Comparison of ENCODE assay signal across 1 cellular context in the genomic region with DNA sequence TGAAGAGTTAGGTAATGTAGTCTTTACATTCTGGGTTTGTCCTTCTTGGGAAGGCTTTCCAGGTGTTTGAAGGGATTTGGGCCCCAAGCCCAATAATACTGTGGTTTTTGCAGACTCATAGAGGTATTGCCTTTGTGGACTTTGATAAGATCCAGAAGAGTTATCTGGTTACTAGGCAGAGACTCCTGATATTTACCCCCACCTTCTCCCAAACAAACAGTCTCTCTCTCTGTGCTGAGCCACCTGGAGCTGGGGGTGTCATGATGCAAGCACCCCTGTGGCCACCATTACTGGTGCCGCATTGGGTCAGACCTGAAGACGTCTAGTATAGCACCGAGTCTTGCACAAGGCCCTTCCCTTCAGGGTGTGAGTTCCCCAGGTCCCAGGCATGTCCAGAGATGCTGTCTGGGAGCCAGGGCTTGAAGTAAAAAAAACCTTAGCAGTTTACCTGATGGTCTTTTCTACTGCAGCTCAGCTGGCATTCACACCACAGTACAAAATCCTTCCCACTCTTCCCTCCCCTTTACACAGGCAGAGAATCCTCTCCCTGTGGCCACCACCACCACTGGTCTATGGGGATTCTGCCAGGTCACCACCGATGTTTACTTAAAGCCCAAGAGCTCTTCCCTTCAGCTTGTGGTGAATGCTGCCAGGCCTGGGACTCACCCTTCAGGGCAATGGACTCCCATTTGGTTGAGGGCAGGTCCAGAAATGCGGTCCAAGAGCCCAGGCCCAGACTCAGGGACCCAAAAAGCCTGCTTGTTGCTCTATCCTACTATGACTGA.
A peak's percentile ranks its signal among the peaks of the same experiment; 100 is the strongest.
TF ChIP-seq lines count a peak whose summit lies in the region.

No MANE protein-coding gene starts in this region.

TF ChIP-seq in HepG2, 621 proteins besides CTCF, POLR2A, EP300 and RAD21:
- peak; percentile 43; the same call in 1 of the 2 replicates for TF ChIP-seq RFX5 (IDR thresholded peaks at IDR 0.05; ENCODE audit: low read depth, low read length)
- no peak for TF ChIP-seq NFIB (CRISPR knock-in tag; IDR thresholded peaks at IDR 0.05; ENCODE audit: borderline replicate concordance)
- TF ChIP-seq ZNF460 (CRISPR knock-in tag; IDR thresholded peaks at IDR 0.05; ENCODE audit: borderline replicate concordance), result peak; percentile 67
- peak; percentile 64; the same call in 1 of the 2 replicates for TF ChIP-seq PATZ1 (CRISPR knock-in tag; IDR thresholded peaks at IDR 0.05)
- no peak for TF ChIP-seq FOXA1 (IDR thresholded peaks at IDR 0.05)
- TF ChIP-seq FOXA1 (CRISPR knock-in tag; IDR thresholded peaks at IDR 0.05), result 0 out of 2 replicates have a peak, but pooled peaks have one; percentile 43
- 0 out of 2 replicates have a peak, but pooled peaks have one; percentile 33 for TF ChIP-seq CEBPG (CRISPR knock-in tag; IDR thresholded peaks at IDR 0.05)
- no peak for TF ChIP-seq KDM3A (CRISPR knock-in tag; IDR thresholded peaks at IDR 0.05; ENCODE audit: low read depth)
- no peak for TF ChIP-seq FOSL2 (CRISPR knock-in tag; IDR thresholded peaks at IDR 0.05)
- TF ChIP-seq EHMT2 (IDR thresholded peaks at IDR 0.05; ENCODE audit: borderline replicate concordance, low read depth, low read length), result peak; percentile 48; the same call in 1 of the 2 replicates
TF ChIP-seq in HepG2: peak in this region for 6.
